In genomic region chr5:130065617-130066016, GRCh38 we compare ENCODE assay signal across 1 cellular context.
TF ChIP-seq lines count a peak whose summit lies in the region.

No MANE protein-coding gene starts in this region.

TF ChIP-seq in H1, 55 proteins besides CTCF, POLR2A, EP300 and RAD21:
- no peak for TF ChIP-seq SRF (IDR thresholded peaks at IDR 0.05; ENCODE audit: low read depth, low read length)
- TF ChIP-seq HDAC6 (IDR thresholded peaks at IDR 0.05; ENCODE audit: low read depth, low read length) = no peak
- TF ChIP-seq, protein P1, sequence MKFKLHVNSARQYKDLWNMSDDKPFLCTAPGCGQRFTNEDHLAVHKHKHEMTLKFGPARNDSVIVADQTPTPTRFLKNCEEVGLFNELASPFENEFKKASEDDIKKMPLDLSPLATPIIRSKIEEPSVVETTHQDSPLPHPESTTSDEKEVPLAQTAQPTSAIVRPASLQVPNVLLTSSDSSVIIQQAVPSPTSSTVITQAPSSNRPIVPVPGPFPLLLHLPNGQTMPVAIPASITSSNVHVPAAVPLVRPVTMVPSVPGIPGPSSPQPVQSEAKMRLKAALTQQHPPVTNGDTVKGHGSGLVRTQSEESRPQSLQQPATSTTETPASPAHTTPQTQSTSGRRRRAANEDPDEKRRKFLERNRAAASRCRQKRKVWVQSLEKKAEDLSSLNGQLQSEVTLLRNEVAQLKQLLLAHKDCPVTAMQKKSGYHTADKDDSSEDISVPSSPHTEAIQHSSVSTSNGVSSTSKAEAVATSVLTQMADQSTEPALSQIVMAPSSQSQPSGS (IDR thresholded peaks at IDR 0.05; ENCODE audit: low read length) = no peak
- TF ChIP-seq SP1 (IDR thresholded peaks at IDR 0.05; ENCODE audit: low read depth, low read length) = no peak
- TF ChIP-seq NANOG (IDR thresholded peaks at IDR 0.05; ENCODE audit: insufficient read depth, low read depth, low read length, poor library complexity, severe bottlenecking) = no peak
- no peak for TF ChIP-seq PHF8 (conservative IDR thresholded peaks at IDR 0.05; ENCODE audit: low read depth, low read length)
- TF ChIP-seq ATF3 (IDR thresholded peaks at IDR 0.05; ENCODE audit: insufficient read depth, low read depth, low read length) = no peak
- no peak for TF ChIP-seq SP4 (IDR thresholded peaks at IDR 0.05; ENCODE audit: low read length)
TF ChIP-seq in H1: peak in this region for 0.
